13 cellular contexts compared by ENCODE assay signal in the genomic region with DNA sequence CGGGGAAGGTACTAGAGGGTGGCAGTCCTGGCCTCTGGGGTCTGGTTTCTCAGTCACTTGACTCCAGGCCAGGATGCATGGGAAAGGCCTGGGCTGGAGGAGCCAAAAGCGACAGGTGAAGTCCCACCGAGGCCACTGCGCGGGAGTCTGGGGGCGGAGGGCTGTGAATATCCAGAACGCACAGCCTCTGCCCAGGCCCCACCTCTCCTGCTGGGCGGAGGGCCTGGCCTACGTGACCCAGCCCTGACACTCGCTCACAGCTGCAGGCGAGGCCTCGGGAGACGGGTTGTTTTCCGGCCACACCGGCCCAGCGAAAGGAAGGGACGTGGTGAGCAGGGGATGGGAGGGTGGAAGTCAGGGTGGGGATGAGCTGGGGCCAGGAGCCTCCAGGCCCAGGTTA.
DNase-seq lines count a peak whose midpoint lies in the region; ATAC-seq, FAIRE-seq and TF ChIP-seq lines count a peak whose summit lies in the region.
"Had no signal": no experiment of that assay in that cellular context is flagged by ENCODE, and none has a peak within 500 bp of the region (broad histone marks: within the 10 kb centered on the region; RNA-seq: fewer than 3 reads in every experiment).

No MANE protein-coding gene starts in this region.

- DNase-seq in IMR-90: no peak
- DNase-seq in chondrocyte (ENCODE audit: low spot score): no peak
- DNase-seq in mesenchymal stem cell: peak; percentile 53
- DNase-seq in urothelium cell line (ENCODE audit: low spot score): peak; percentile 64
- no peak for DNase-seq in midbrain (lab: John Stamatoyannopoulos, UW)
- DNase-seq: activated naive CD4-positive, alpha-beta T cell; NCI-H1436 treated with DMSO at 0.1 percent for 48 hours; RPMI8226; stimulated activated CD4-positive, alpha-beta T cell treated with anti-CD3 and anti-CD28 coated beads, Interleukin-12 subunit alpha, Interleukin-12 subunit beta, amount 100 ng/mL, for 4 hours; stimulated activated naive CD4-positive, alpha-beta T cell had no signal

- no peak for TF ChIP-seq RAD21 in IMR-90 (IDR thresholded peaks at IDR 0.05; ENCODE audit: low read length)

- H2BK120ac ChIP-seq in IMR-90 (ENCODE audit: low read depth, low read length) (peak overlapping the region; percentile 90), mesenchymal stem cell (ENCODE audit: low read depth, low read length) (peak overlapping the region; percentile 92)

- H3K27me3 Mint-ChIP-seq in chondrocyte (ENCODE audit: low read depth): no peaks in the 10 kb centered on the region

- 83% methylated on average over 5 of the region's 17 CpGs; no CpG with 5 or more reads in 1 of the 2 experiments for WGBS in IMR-90 (ENCODE audit: extremely low coverage in 2 of 2, insufficient read length in 1 of 2), 2 experiments
- WGBS in mesenchymal stem cell: 34% methylated on average over 17 of the region's 17 CpGs

- CTCF ChIA-PET in IMR-90 (lab: Yijun Ruan, JAX): no interaction called here

- H3K4ac ChIP-seq in IMR-90 (ENCODE audit: low read depth, low read length): peak overlapping the region; percentile 89
- H3K4ac ChIP-seq in mesenchymal stem cell (ENCODE audit: low read depth in 1 of 2, low read length in 2 of 2): peak overlapping the region; percentile 62 to 70

- dilution Hi-C loops in IMR-90 (cut with HindIII; ENCODE audit: low sequenced_read_pairs, unreplicated experiment): no loop called here

- H2AK5ac ChIP-seq in IMR-90 (ENCODE audit: low read depth, low read length) (peak overlapping the region; percentile 95), mesenchymal stem cell (ENCODE audit: low read length, severe bottlenecking) (peak overlapping the region; percentile 99)

- peaks cover 18% of the 10 kb centered on the region; the same call in 1 of the 2 replicates for H3K9me1 ChIP-seq in IMR-90 (ENCODE audit: insufficient read depth, low read length)

- peak overlapping the region; percentile 28 to 94 for H2BK12ac ChIP-seq in mesenchymal stem cell (ENCODE audit: low read length in 2 of 2)

- no peak overlapping the region for H3K18ac ChIP-seq in IMR-90 (ENCODE audit: low read depth, low read length)
- H3K18ac ChIP-seq in mesenchymal stem cell (ENCODE audit: low read depth in 1 of 2, low read length in 2 of 2): peak overlapping the region; percentile 60 to 62

- peak overlapping the region; percentile 67 for H2AK9ac ChIP-seq in IMR-90 (replicated peaks; ENCODE audit: low read depth, low read length, poor library complexity)

- no peak overlapping the region for H2AFZ ChIP-seq in IMR-90 (replicated peaks; ENCODE audit: low read length, poor library complexity)
- no peak overlapping the region for H2AFZ ChIP-seq in mesenchymal stem cell (ENCODE audit: low read depth, low read length)

- H4K91ac ChIP-seq in IMR-90 (ENCODE audit: insufficient read depth, low read depth, low read length) (peak overlapping the region; percentile 84), mesenchymal stem cell (ENCODE audit: low read length) (peak overlapping the region; percentile 94)

- peaks cover 28 to 67% of the 10 kb centered on the region in 2 experiments for H3K79me1 ChIP-seq in IMR-90 (ENCODE audit: low read depth in 1 of 2, low read length in 2 of 2)
- no peaks in the 10 kb centered on the region for H3K79me1 ChIP-seq in mesenchymal stem cell (replicated peaks; ENCODE audit: low read length, poor library complexity, severe bottlenecking)

- no peak for ATAC-seq in IMR-90 (ENCODE audit: low read depth)
- ATAC-seq in HG02884 (IDR thresholded peaks at IDR 0.05; ENCODE audit: unreplicated experiment): no peak
- no peak for ATAC-seq in HG03045 (IDR thresholded peaks at IDR 0.05; ENCODE audit: unreplicated experiment)

- H2BK15ac ChIP-seq in IMR-90 (ENCODE audit: low read depth, low read length) (peak overlapping the region; percentile 23; the same call in 1 of the 3 replicates), mesenchymal stem cell (ENCODE audit: low read depth, poor library complexity, severe bottlenecking) (peak overlapping the region; percentile 12)

- H3K36me3 ChIP-seq in IMR-90 (ENCODE audit: control insufficient read depth, insufficient read depth, low read length): peaks cover 36% of the 10 kb centered on the region
- peaks cover 37 to 72% of the 10 kb centered on the region in 2 experiments for H3K36me3 ChIP-seq in mesenchymal stem cell (ENCODE audit: control insufficient read depth in 1 of 2, insufficient read depth in 2 of 2, low read depth in 1 of 2, low read length in 2 of 2)
- H3K36me3 ChIP-seq: HAP-1 had no signal

- H2BK5ac ChIP-seq in IMR-90 (ENCODE audit: low read depth, low read length, poor library complexity, severe bottlenecking) (peak overlapping the region; percentile 94), mesenchymal stem cell (ENCODE audit: low read depth, low read length, poor library complexity, severe bottlenecking) (peak overlapping the region; percentile 96)

- peaks cover 71% of the 10 kb centered on the region for H3K4me1 Mint-ChIP-seq in chondrocyte (ENCODE audit: low read depth)

- H3K9me3 ChIP-seq in IMR-90 (ENCODE audit: control insufficient read depth, insufficient read depth, low read length) (no peaks in the 10 kb centered on the region), mesenchymal stem cell (ENCODE audit: control insufficient read depth, low read length) (no peaks in the 10 kb centered on the region)
- H3K9me3 ChIP-seq: HAP-1 had no signal

- in situ Hi-C loops in IMR-90 (cut with MboI; ENCODE audit: low sequenced_read_pairs): loop anchor here (10.0 kb wide), 1 partner anchor 179 kb away; a partner anchor contains a TSS

- FAIRE-seq in urothelium cell line (lab: Jason Lieb, UNC): no peak

- TF ChIP-seq CTCF in IMR-90 (conservative IDR thresholded peaks at IDR 0.05; ENCODE audit: low read depth, low read length): no peak
- no peak for TF ChIP-seq CTCF in chondrocyte (IDR thresholded peaks at IDR 0.05)

- no peak overlapping the region for H3K56ac ChIP-seq in IMR-90 (ENCODE audit: extremely low read depth, insufficient read depth, low read length)

- peaks cover 16% of the 10 kb centered on the region for H3K36me3 Mint-ChIP-seq in chondrocyte (ENCODE audit: low read depth)

- H4K5ac ChIP-seq in IMR-90 (ENCODE audit: low read depth, low read length): no peak overlapping the region

- peaks cover 39% of the 10 kb centered on the region for H4K20me1 ChIP-seq in IMR-90 (ENCODE audit: insufficient read depth, low read length)

- POLR2A ChIA-PET in IMR-90 (lab: Charles Lee; ENCODE audit: unreplicated experiment): no interaction called here

- peak overlapping the region; percentile 94 for H3K27ac Mint-ChIP-seq in chondrocyte (ENCODE audit: unreplicated experiment)

- H3K9ac ChIP-seq in IMR-90 (ENCODE audit: low read depth, low read length) (0 out of 2 replicates have a peak overlapping the region, but pooled peaks have one; percentile 18), mesenchymal stem cell (ENCODE audit: low read length) (peak overlapping the region; percentile 68)

- BruUV-seq in IMR-90 (replicated peaks; lab: Mats Ljungman, UMichigan): no TSS peak

- H3K14ac ChIP-seq in IMR-90 (replicated peaks; ENCODE audit: low read depth, low read length) (peak overlapping the region; percentile 33; the same call in 1 of the 2 replicates), mesenchymal stem cell (ENCODE audit: low read length in 2 of 2) (peak overlapping the region in 1 of 2 experiments; percentile 85)

- no peak overlapping the region for H3K4me3 ChIP-seq in IMR-90 (ENCODE audit: insufficient read depth, low read depth, low read length)
- peak overlapping the region; percentile 49 to 63 for H3K4me3 ChIP-seq in mesenchymal stem cell (ENCODE audit: insufficient read depth in 1 of 2, low read depth in 1 of 2, low read length in 2 of 2)
- H3K4me3 ChIP-seq: HAP-1 had no signal

- H4K8ac ChIP-seq in IMR-90 (ENCODE audit: low read depth in 2 of 2, low read length in 2 of 2) (peak overlapping the region; percentile 54 to 66), mesenchymal stem cell (ENCODE audit: low read length) (peak overlapping the region; percentile 78)

- H3K4me1 ChIP-seq in IMR-90 (ENCODE audit: control insufficient read depth, insufficient read depth, low read length) (peaks cover 58% of the 10 kb centered on the region), mesenchymal stem cell (ENCODE audit: control insufficient read depth, insufficient read depth, low read depth, low read length) (peaks cover 72% of the 10 kb centered on the region)
- H3K4me1 ChIP-seq: HAP-1 had no signal

- peak overlapping the region; percentile 22; the same call in 1 of the 2 replicates for H3K23ac ChIP-seq in IMR-90 (ENCODE audit: low read depth, low read length)
- H3K23ac ChIP-seq in mesenchymal stem cell (ENCODE audit: low read length in 2 of 2): peak overlapping the region in 1 of 2 experiments; percentile 51

- H3K4me3 Mint-ChIP-seq in chondrocyte (ENCODE audit: unreplicated experiment): peak overlapping the region; percentile 98

- H3K9me3 Mint-ChIP-seq in chondrocyte (ENCODE audit: low read depth): no peaks in the 10 kb centered on the region

- peak overlapping the region; percentile 30 for H2BK20ac ChIP-seq in IMR-90 (ENCODE audit: low read depth, low read length)

- no peak; the same call in 1 of the 2 replicates for TF ChIP-seq POLR2A in IMR-90 (IDR thresholded peaks at IDR 0.05; ENCODE audit: low read depth, low read length)

- H3K27ac ChIP-seq in IMR-90 (ENCODE audit: insufficient read depth, low read length): peak overlapping the region; percentile 71
- H3K27ac ChIP-seq in mesenchymal stem cell (ENCODE audit: low read length, poor library complexity, severe bottlenecking): peak overlapping the region; percentile 94

- H3K27me3 ChIP-seq in IMR-90 (ENCODE audit: control insufficient read depth, insufficient read depth, low read length) (no peaks in the 10 kb centered on the region), mesenchymal stem cell (ENCODE audit: control insufficient read depth in 1 of 2, insufficient read depth in 1 of 2, low read length in 2 of 2) (no peaks in the 10 kb centered on the region)

- intact Hi-C loops in IMR-90 (cut with micrococcal nuclease): loop anchor here (5.0 to 10.0 kb wide), 5 partner anchors 111 to 519 kb away; a partner anchor contains a TSS

- H3K4me2 ChIP-seq in IMR-90 (ENCODE audit: low read depth, low read length) (0 out of 2 replicates have a peak overlapping the region, but pooled peaks have one; percentile 4), mesenchymal stem cell (ENCODE audit: low read length, poor library complexity, severe bottlenecking) (peak overlapping the region; percentile 75)

TF ChIP-seq in IMR-90, 13 proteins besides CTCF, POLR2A, EP300 and RAD21:
- TF ChIP-seq SMC3 (IDR thresholded peaks at IDR 0.05; ENCODE audit: low read depth, low read length) (no peak), CHD1 (IDR thresholded peaks at IDR 0.05; ENCODE audit: low read depth, low read length) (no peak), MAZ (IDR thresholded peaks at IDR 0.05; ENCODE audit: borderline replicate concordance, low read depth, low read length) (0 out of 2 replicates have a peak, but pooled peaks have one; percentile 2)

Comparison
In these comparisons a context has a peak if more than half of its experiments do, and no peak if none do; other contexts are left out.
1. DNase-seq: peak in mesenchymal stem cell (single experiment) and urothelium cell line (single experiment); none in IMR-90 (single experiment), chondrocyte (single experiment) and midbrain (single experiment).